ENCODE assay signal across 19 cellular contexts in the genomic region with DNA sequence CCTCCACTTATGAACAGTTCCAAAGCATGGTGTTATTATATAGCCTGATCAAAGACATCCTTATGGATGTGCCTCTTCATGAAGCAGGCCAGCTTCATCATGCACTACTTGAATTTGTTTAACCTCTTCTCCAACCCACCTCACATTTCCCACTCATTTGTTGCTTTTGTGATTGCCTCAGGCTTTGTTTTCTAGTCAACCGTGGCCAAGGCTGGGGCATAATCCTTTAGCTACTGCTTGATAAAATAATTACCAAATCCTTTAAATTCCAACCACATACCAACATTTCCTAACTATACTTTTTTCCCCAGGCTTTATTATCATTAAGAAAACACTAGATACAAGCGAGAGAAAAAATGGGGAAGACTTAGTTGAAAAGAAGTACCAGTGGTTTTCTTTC. TPM values are rescaled to one million over a fixed set of nuclear protein-coding genes. Genes with fewer than 3 reads are reported as not detected.
DNase-seq lines count a peak whose midpoint lies in the region; ATAC-seq, FAIRE-seq and TF ChIP-seq lines count a peak whose summit lies in the region.
"Had no signal": no experiment of that assay in that cellular context is flagged by ENCODE, and none has a peak within 500 bp of the region (broad histone marks: within the 10 kb centered on the region; RNA-seq: fewer than 3 reads in every experiment).

No MANE protein-coding gene starts in this region.

- TF ChIP-seq CTCF in D721Med (IDR thresholded peaks at IDR 0.05; ENCODE audit: insufficient read depth, missing control alignments) (no peak), astrocyte of the spinal cord (IDR thresholded peaks at IDR 0.05; ENCODE audit: low read depth, low read length) (no peak)

- no peak overlapping the region for H3K4me3 ChIP-seq in astrocyte of the spinal cord (ENCODE audit: low read depth, low read length)
- H3K4me3 ChIP-seq: gastroesophageal sphincter, pancreas had no signal

- FAIRE-seq in D721Med (lab: Jason Lieb, UNC) = peak; percentile 6

- in situ Hi-C loops in astrocyte of the spinal cord (cut with HindIII; ENCODE audit: low sequenced_read_pairs) = no loop called here

- DNase-seq in D721Med (ENCODE audit: insufficient read length, low spot score) = no peak
- DNase-seq in M059J (ENCODE audit: low read depth) = peak; percentile 20
- peak; percentile 33 for DNase-seq in astrocyte of the spinal cord (ENCODE audit: low read depth, low spot score)
- DNase-seq in kidney tubule cell (ENCODE audit: low spot score) = peak; percentile 15
- DNase-seq in D341Med (ENCODE audit: low spot score) = no peak
- DNase-seq in cardiac septum (ENCODE audit: low spot score) = no peak
- no peak for DNase-seq in SHP77 treated with DMSO at 0.1 percent for 48 hours (lab: John Stamatoyannopoulos, UW)
- DNase-seq: activated CD4-positive, alpha-beta T cell treated with anti-CD3 and anti-CD28 coated beads, Interleukin-2, amount 50 U/mL, for 4 hours; activated T-cell treated with anti-CD3 and anti-CD28 coated beads for 4 hours; aorta; cortex of kidney; Karpas-422; pancreas; RPMI8226; stimulated activated CD4-positive, alpha-beta T cell treated with anti-CD3 and anti-CD28 coated beads, Interleukin-2, amount 100 ng/mL, for 48 hours; T-helper 1 cell had no signal

- ATAC-seq in HG02642 (IDR thresholded peaks at IDR 0.05; ENCODE audit: poor library complexity, unreplicated experiment) = no peak
- ATAC-seq: gastroesophageal sphincter, pancreas had no signal

- intact Hi-C loops in cardiac septum (cut with DNase I) = no loop called here

RNA-seq across cellular contexts. Expression of gene SCN1A, which starts 39.6 kb away (rescaled TPM):
- total RNA-seq in M059J (2014; rRNA removed; shearing (Covaris generic)) = not detected in 2 replicates
- 0.03 TPM for total RNA-seq in cardiac septum
- total RNA-seq: aorta, HT-29 had no signal

Comparison
In these comparisons a context has a peak if more than half of its experiments do, and no peak if none do; other contexts are left out.
1. DNase-seq: peak in M059J (single experiment), astrocyte of the spinal cord (single experiment) and kidney tubule cell (single experiment); none in D721Med (single experiment), D341Med (single experiment), cardiac septum (single experiment) and SHP77 treated with DMSO at 0.1 percent for 48 hours (single experiment).